Comparison of ENCODE assay signal across 22 cellular contexts in genomic region chr9:130885422-130886375, GRCh38. TPM values are rescaled to one million over a fixed set of nuclear protein-coding genes. Genes with fewer than 3 reads are reported as not detected.
DNase-seq lines count a peak whose midpoint lies in the region; ATAC-seq, FAIRE-seq and TF ChIP-seq lines count a peak whose summit lies in the region.
"Had no signal": no experiment of that assay in that cellular context is flagged by ENCODE, and none has a peak within 500 bp of the region (broad histone marks: within the 10 kb centered on the region; RNA-seq: fewer than 3 reads in every experiment).

No MANE protein-coding gene starts in this region.

- peaks cover 0 to 2% of the 10 kb centered on the region in 2 donors for H3K36me3 Mint-ChIP-seq in activated T-cell treated with anti-CD3 and anti-CD28 coated beads, Interleukin-2, amount 50 U/mL, for 72 hours (ENCODE audit: insufficient read depth in 2 of 2)
- H3K36me3 Mint-ChIP-seq in astrocyte (ENCODE audit: low read depth, unreplicated experiment), result peaks cover 19% of the 10 kb centered on the region
- H3K36me3 Mint-ChIP-seq in CD4-positive, alpha-beta memory T cell, result peaks cover 29 to 54% of the 10 kb centered on the region in 2 donors

- CTCF ChIA-PET in CD4-positive, alpha-beta memory T cell (lab: Charles Lee; ENCODE audit: partially characterized antibody), result interaction anchor here (1.4 kb wide), 1 partner anchor 178 kb away, joined by 4 read pairs; no protein-coding TSS in a partner anchor

- H3K4me1 Mint-ChIP-seq in activated T-cell treated with anti-CD3 and anti-CD28 coated beads, Interleukin-2, amount 50 U/mL, for 72 hours (ENCODE audit: low read depth), result no peaks in the 10 kb centered on the region
- H3K4me1 Mint-ChIP-seq in astrocyte (ENCODE audit: low read depth, unreplicated experiment), result peaks cover 7% of the 10 kb centered on the region
- no peaks in the 10 kb centered on the region for H3K4me1 Mint-ChIP-seq in CD4-positive, alpha-beta memory T cell
- H3K4me1 Mint-ChIP-seq: activated CD4-positive, alpha-beta T cell treated with anti-CD3 and anti-CD28 coated beads, Interleukin-2, amount 10 ng/mL, durations not matched to agents 24 days and 14 days had no signal

- H3K27ac Mint-ChIP-seq in activated T-cell treated with anti-CD3 and anti-CD28 coated beads, Interleukin-2, amount 50 U/mL, for 72 hours, result peak overlapping the region; percentile 0
- peak overlapping the region; percentile 66 for H3K27ac Mint-ChIP-seq in astrocyte (ENCODE audit: unreplicated experiment)
- no peak overlapping the region for H3K27ac Mint-ChIP-seq in CD4-positive, alpha-beta memory T cell
- H3K27ac Mint-ChIP-seq: activated CD4-positive, alpha-beta T cell treated with anti-CD3 and anti-CD28 coated beads, Interleukin-2, amount 10 ng/mL, durations not matched to agents 24 days and 14 days; CD4-positive, CD25-positive, alpha-beta regulatory T cell; dendritic cell treated with granulocyte-macrophage colony-stimulating factor and Interleukin-4, amounts not matched to agents 40 ng/mL and 50 ng/mL, for 4 days; IgD-negative memory B cell had no signal

- H3K36me3 ChIP-seq in astrocyte (ENCODE audit: insufficient read depth, low read length) (peaks cover 57% of the 10 kb centered on the region), sigmoid colon (peaks cover 67 to 100% (median 91%) of the 10 kb centered on the region in 4 donors)
- H3K36me3 ChIP-seq in CD4-positive, alpha-beta memory T cell (ENCODE audit: insufficient read depth, low read length), result peaks cover 22% of the 10 kb centered on the region
- H3K36me3 ChIP-seq: ovary had no signal

- H3K9me3 Mint-ChIP-seq in activated T-cell treated with anti-CD3 and anti-CD28 coated beads, Interleukin-2, amount 50 U/mL, for 72 hours, result no peaks in the 10 kb centered on the region
- no peaks in the 10 kb centered on the region for H3K9me3 Mint-ChIP-seq in astrocyte (ENCODE audit: unreplicated experiment)
- H3K9me3 Mint-ChIP-seq in CD4-positive, alpha-beta memory T cell, result peaks cover 0 to 1% (median 0%) of the 10 kb centered on the region in 8 donors
- H3K9me3 Mint-ChIP-seq: activated CD4-positive, alpha-beta T cell treated with anti-CD3 and anti-CD28 coated beads, Interleukin-2, amount 10 ng/mL, durations not matched to agents 24 days and 14 days; CD4-positive, CD25-positive, alpha-beta regulatory T cell; dendritic cell treated with granulocyte-macrophage colony-stimulating factor and Interleukin-4, amounts not matched to agents 40 ng/mL and 50 ng/mL, for 4 days; IgD-negative memory B cell had no signal

- H3K4me2 ChIP-seq in astrocyte (ENCODE audit: low read length), result no peak overlapping the region
- H3K4me2 ChIP-seq: smooth muscle cell had no signal

- no peak for ATAC-seq in activated T-cell treated with anti-CD3 and anti-CD28 coated beads, Interleukin-2, amount 50 U/mL, for 72 hours (replicated peaks in 1 of 2)

- TF ChIP-seq POLR2A in sigmoid colon (IDR thresholded peaks at IDR 0.05), result no peak

- H3K27ac ChIP-seq in astrocyte (ENCODE audit: low read depth, low read length), result no peak overlapping the region
- peak overlapping the region in 3 of 4 donors; percentile 66 to 76 (median 74) for H3K27ac ChIP-seq in sigmoid colon
- no peak overlapping the region for H3K27ac ChIP-seq in CD4-positive, alpha-beta memory T cell (ENCODE audit: low read depth, low read length)
- H3K27ac ChIP-seq: ovary, SJSA1, transverse colon had no signal

- H3K27me3 Mint-ChIP-seq in activated T-cell treated with anti-CD3 and anti-CD28 coated beads, Interleukin-2, amount 50 U/mL, for 72 hours (ENCODE audit: low read depth), result no peaks in the 10 kb centered on the region
- H3K27me3 Mint-ChIP-seq in astrocyte (ENCODE audit: low read depth, unreplicated experiment), result no peaks in the 10 kb centered on the region
- no peaks in the 10 kb centered on the region for H3K27me3 Mint-ChIP-seq in CD4-positive, alpha-beta memory T cell
- H3K27me3 Mint-ChIP-seq: activated CD4-positive, alpha-beta T cell treated with anti-CD3 and anti-CD28 coated beads, Interleukin-2, amount 10 ng/mL, durations not matched to agents 24 days and 14 days; CD4-positive, CD25-positive, alpha-beta regulatory T cell; dendritic cell treated with granulocyte-macrophage colony-stimulating factor and Interleukin-4, amounts not matched to agents 40 ng/mL and 50 ng/mL, for 4 days; IgD-negative memory B cell had no signal

- H3K9me3 ChIP-seq in astrocyte (ENCODE audit: insufficient read depth, low read depth, low read length) (no peaks in the 10 kb centered on the region), sigmoid colon (no peaks in the 10 kb centered on the region)
- H3K9me3 ChIP-seq in CD4-positive, alpha-beta memory T cell (ENCODE audit: control insufficient read depth in 1 of 2, low read length in 2 of 2), result no peaks in the 10 kb centered on the region
- H3K9me3 ChIP-seq: ovary, SJSA1, transverse colon had no signal

- no peak overlapping the region for H3K4me3 Mint-ChIP-seq in activated T-cell treated with anti-CD3 and anti-CD28 coated beads, Interleukin-2, amount 50 U/mL, for 72 hours
- peak overlapping the region; percentile 54 for H3K4me3 Mint-ChIP-seq in astrocyte (ENCODE audit: unreplicated experiment)
- no peak overlapping the region for H3K4me3 Mint-ChIP-seq in CD4-positive, alpha-beta memory T cell
- H3K4me3 Mint-ChIP-seq: activated CD4-positive, alpha-beta T cell treated with anti-CD3 and anti-CD28 coated beads, Interleukin-2, amount 10 ng/mL, durations not matched to agents 24 days and 14 days; CD4-positive, CD25-positive, alpha-beta regulatory T cell; dendritic cell treated with granulocyte-macrophage colony-stimulating factor and Interleukin-4, amounts not matched to agents 40 ng/mL and 50 ng/mL, for 4 days; IgD-negative memory B cell had no signal

- WGBS in sigmoid colon, 2 donors, result 91 to 92% methylated on average over 38 of the region's 38 CpGs

- H3K27me3 ChIP-seq in astrocyte (ENCODE audit: insufficient read depth, low read length), result no peaks in the 10 kb centered on the region
- H3K27me3 ChIP-seq in sigmoid colon, result no peaks in the 10 kb centered on the region
- no peaks in the 10 kb centered on the region for H3K27me3 ChIP-seq in CD4-positive, alpha-beta memory T cell (ENCODE audit: insufficient read depth, low read length)
- H3K27me3 ChIP-seq: ovary, SJSA1, transverse colon had no signal

- no peak overlapping the region for H3K4me3 ChIP-seq in astrocyte (ENCODE audit: insufficient read depth, low read depth, low read length)
- H3K4me3 ChIP-seq in sigmoid colon, result no peak overlapping the region
- no peak overlapping the region for H3K4me3 ChIP-seq in CD4-positive, alpha-beta memory T cell (ENCODE audit: low read length in 2 of 2)
- H3K4me3 ChIP-seq: ovary, SJSA1, smooth muscle cell, transverse colon had no signal

- H2AFZ ChIP-seq in astrocyte (ENCODE audit: low read depth, low read length), result no peak overlapping the region

- DNase-seq in activated T-cell treated with anti-CD3 and anti-CD28 coated beads, Interleukin-2, amount 50 U/mL, for 72 hours, result no peak
- no peak for DNase-seq in activated T-cell treated with anti-CD3 and anti-CD28 coated beads, Interleukin-2, amount 50 U/mL, for 1 hour
- DNase-seq in astrocyte (ENCODE audit: low read depth), result no peak
- peak; percentile 55 for DNase-seq in islet precursor cell
- DNase-seq in sigmoid colon, result peak; percentile 84
- no peak for DNase-seq in DMS153 treated with DMSO at 0.1 percent for 48 hours (lab: John Stamatoyannopoulos, UW; ENCODE audit: unreplicated experiment)
- no peak for DNase-seq in NCI-H2227 treated with DMSO at 0.1 percent for 48 hours (lab: John Stamatoyannopoulos, UW)
- DNase-seq in CD4-positive, alpha-beta memory T cell, result no peak
- DNase-seq: activated CD4-positive, alpha-beta T cell treated with anti-CD3 and anti-CD28 coated beads, Interleukin-2, amount 10 ng/mL, durations not matched to agents 24 days and 14 days; amniotic stem cell; CD4-positive, CD25-positive, alpha-beta regulatory T cell; MV-4-11; NCI-H2029; NCI-H524 treated with DMSO at 0.1 percent for 48 hours; T1000; transverse colon had no signal

- peaks cover 39% of the 10 kb centered on the region for H3K79me2 ChIP-seq in astrocyte (ENCODE audit: insufficient read depth, low read length)

- TF ChIP-seq CTCF in astrocyte (IDR thresholded peaks at IDR 0.05; ENCODE audit: insufficient read depth, low read depth, low read length) (no peak), sigmoid colon (IDR thresholded peaks at IDR 0.05) (no peak)

- peaks cover 90% of the 10 kb centered on the region for H4K20me1 ChIP-seq in astrocyte (ENCODE audit: insufficient read depth, low read length)

- intact Hi-C loops in sigmoid colon (cut with DNase I), result loop anchor here (10.0 kb wide), 1 partner anchor 159 kb away; no protein-coding TSS in a partner anchor
- intact Hi-C loops in CD4-positive, alpha-beta memory T cell (cut with micrococcal nuclease), result no loop called here

- no peaks in the 10 kb centered on the region for H3K4me1 ChIP-seq in astrocyte (ENCODE audit: insufficient read depth, low read length)
- H3K4me1 ChIP-seq in sigmoid colon, result peaks cover 0 to 41% (median 37%) of the 10 kb centered on the region in 4 donors
- no peaks in the 10 kb centered on the region for H3K4me1 ChIP-seq in CD4-positive, alpha-beta memory T cell (ENCODE audit: insufficient read depth, low read length)
- H3K4me1 ChIP-seq: SJSA1 had no signal

- no peak for TF ChIP-seq EP300 in sigmoid colon (IDR thresholded peaks at IDR 0.05)

- POLR2A ChIA-PET in CD4-positive, alpha-beta memory T cell (lab: Charles Lee; ENCODE audit: partially characterized antibody), result no interaction called here

- FAIRE-seq in astrocyte (lab: Jason Lieb, UNC), result no peak
- FAIRE-seq: islet of Langerhans had no signal

- no peak overlapping the region for H3K9ac ChIP-seq in astrocyte (ENCODE audit: low read length)

RNA-seq across cellular contexts. Expression of gene QRFP, which starts 10.9 kb away (rescaled TPM):
- total RNA-seq in activated T-cell treated with anti-CD3 and anti-CD28 coated beads, Interleukin-2, amount 50 U/mL, for 72 hours, result not detected
- not detected in 2 replicates for total RNA-seq in astrocyte
- total RNA-seq in sigmoid colon, result not detected
- polyA plus RNA-seq in sigmoid colon, result under 1 TPM in 1 of 3 donors, not detected in 2; 0.20 TPM
- total RNA-seq in CD4-positive, alpha-beta memory T cell, result not detected
- not detected for polyA plus RNA-seq in CD4-positive, alpha-beta memory T cell
- total RNA-seq: activated CD4-positive, alpha-beta T cell treated with anti-CD3 and anti-CD28 coated beads, Interleukin-2, amount 10 ng/mL, durations not matched to agents 24 days and 14 days; CD4-positive, CD25-positive, alpha-beta regulatory T cell; ovary; SJSA1; smooth muscle cell; transverse colon had no signal
- polyA plus RNA-seq: CD4-positive, CD25-positive, alpha-beta regulatory T cell; IgD-negative memory B cell; ovary had no signal

RNA-seq across cellular contexts. Expression of gene ABL1, which starts 50.6 kb away (rescaled TPM):
- 10 to 100 TPM; 36.5 to 39.9 TPM for total RNA-seq in activated T-cell treated with anti-CD3 and anti-CD28 coated beads, Interleukin-2, amount 50 U/mL, for 72 hours
- total RNA-seq in astrocyte, result 113 and 117 TPM in 2 replicates
- total RNA-seq in sigmoid colon, result 100 to 1,000 TPM in 2 of 4 donors, 10 to 100 TPM in 2; 69.6 to 127 (median 101) TPM
- 10 to 100 TPM; 24.5 to 50.0 (median 31.8) TPM for polyA plus RNA-seq in sigmoid colon
- 10 to 100 TPM; 31.6 to 34.4 TPM for total RNA-seq in CD4-positive, alpha-beta memory T cell
- 10 to 100 TPM in 1 of 2 donors, 1 to 10 TPM in 1; 3.2 to 14.4 TPM for polyA plus RNA-seq in CD4-positive, alpha-beta memory T cell

RNA-seq across cellular contexts. Expression of gene FIBCD1, which starts 53.3 kb away (rescaled TPM):
- total RNA-seq in activated T-cell treated with anti-CD3 and anti-CD28 coated beads, Interleukin-2, amount 50 U/mL, for 72 hours, result not detected
- 0.66 and 1.6 TPM in 2 replicates for total RNA-seq in astrocyte
- under 1 TPM in 1 of 4 donors, not detected in 3; 0.36 TPM for total RNA-seq in sigmoid colon
- polyA plus RNA-seq in sigmoid colon, result 10 to 100 TPM in 2 of 3 donors, 1 to 10 TPM in 1; 9.6 to 11.9 (median 11.6) TPM
- total RNA-seq in CD4-positive, alpha-beta memory T cell, result not detected
- not detected for polyA plus RNA-seq in CD4-positive, alpha-beta memory T cell
- total RNA-seq: activated CD4-positive, alpha-beta T cell treated with anti-CD3 and anti-CD28 coated beads, Interleukin-2, amount 10 ng/mL, durations not matched to agents 24 days and 14 days; CD4-positive, CD25-positive, alpha-beta regulatory T cell had no signal
- polyA plus RNA-seq: CD4-positive, CD25-positive, alpha-beta regulatory T cell; IgD-negative memory B cell had no signal

Comparison
In these comparisons a context has a peak if more than half of its experiments do, and no peak if none do; other contexts are left out.
1. DNase-seq: peak in islet precursor cell (single experiment) and sigmoid colon (single experiment); none in activated T-cell treated with anti-CD3 and anti-CD28 coated beads, Interleukin-2, amount 50 U/mL, for 72 hours (0 of 2), activated T-cell treated with anti-CD3 and anti-CD28 coated beads, Interleukin-2, amount 50 U/mL, for 1 hour (single experiment), astrocyte (single experiment), DMS153 treated with DMSO at 0.1 percent for 48 hours (single experiment), NCI-H2227 treated with DMSO at 0.1 percent for 48 hours (single experiment) and CD4-positive, alpha-beta memory T cell (0 of 5).
2. H3K27ac Mint-ChIP-seq: peak in activated T-cell treated with anti-CD3 and anti-CD28 coated beads, Interleukin-2, amount 50 U/mL, for 72 hours (single experiment) and astrocyte (single experiment); none in CD4-positive, alpha-beta memory T cell (0 of 7).
3. H3K27ac ChIP-seq: peak in sigmoid colon (3 of 4); none in astrocyte (single experiment) and CD4-positive, alpha-beta memory T cell (single experiment).